1 cellular context compared by ENCODE assay signal in the genomic region with DNA sequence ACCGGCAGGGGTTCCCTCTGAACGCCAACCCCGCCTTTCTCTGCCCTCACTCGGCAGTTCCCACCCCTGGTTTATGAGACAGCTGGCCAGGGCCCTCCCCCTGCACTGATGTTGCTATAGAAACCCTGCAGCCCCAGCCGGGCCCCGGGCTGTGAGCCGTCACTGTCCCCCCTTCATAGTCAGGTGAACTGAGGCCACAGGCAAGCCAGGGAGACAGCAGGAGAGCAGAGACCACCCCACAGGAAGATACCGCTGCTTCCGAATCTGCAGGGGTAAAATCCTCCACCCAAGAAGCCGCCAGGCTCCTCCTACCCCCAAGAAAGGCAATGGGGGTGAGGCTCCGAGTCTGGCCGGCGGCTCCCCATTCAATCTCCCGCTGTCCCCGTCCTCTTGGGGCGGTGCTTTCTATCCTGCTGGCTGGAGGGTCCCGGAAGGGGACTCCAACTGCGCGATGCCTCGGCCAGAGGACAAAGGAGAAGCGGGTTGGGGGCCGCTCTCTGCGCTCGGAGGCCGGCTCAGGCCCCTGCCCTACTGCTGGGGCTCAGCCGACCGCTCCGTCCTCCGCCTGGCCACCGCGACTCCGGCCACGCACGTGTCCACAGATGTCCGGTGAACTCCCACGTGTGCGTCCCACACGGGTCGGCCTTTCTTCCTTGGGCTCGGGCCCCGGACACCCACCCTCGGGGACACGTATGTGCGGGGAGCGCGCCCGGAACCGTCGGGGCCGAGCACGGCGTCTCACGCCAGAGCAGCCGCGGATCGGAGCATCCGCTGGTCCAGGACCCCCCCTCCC.
TF ChIP-seq lines count a peak whose summit lies in the region.

No MANE protein-coding gene starts in this region.

TF ChIP-seq in IMR-90, 13 proteins besides CTCF, POLR2A, EP300 and RAD21:
- peak; percentile 94; the same call in 1 of the 2 replicates for TF ChIP-seq MXI1 (IDR thresholded peaks at IDR 0.05; ENCODE audit: borderline replicate concordance, low read depth, low read length)
- peak; percentile 82 for TF ChIP-seq MAZ (IDR thresholded peaks at IDR 0.05; ENCODE audit: borderline replicate concordance, low read depth, low read length)
- TF ChIP-seq RFX5 (IDR thresholded peaks at IDR 0.05; ENCODE audit: low read depth, low read length): no peak
- TF ChIP-seq, protein P1, sequence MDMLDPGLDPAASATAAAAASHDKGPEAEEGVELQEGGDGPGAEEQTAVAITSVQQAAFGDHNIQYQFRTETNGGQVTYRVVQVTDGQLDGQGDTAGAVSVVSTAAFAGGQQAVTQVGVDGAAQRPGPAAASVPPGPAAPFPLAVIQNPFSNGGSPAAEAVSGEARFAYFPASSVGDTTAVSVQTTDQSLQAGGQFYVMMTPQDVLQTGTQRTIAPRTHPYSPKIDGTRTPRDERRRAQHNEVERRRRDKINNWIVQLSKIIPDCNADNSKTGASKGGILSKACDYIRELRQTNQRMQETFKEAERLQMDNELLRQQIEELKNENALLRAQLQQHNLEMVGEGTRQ (IDR thresholded peaks at IDR 0.05; ENCODE audit: low read depth, low read length): peak; percentile 41; the same call in 1 of the 2 replicates
TF ChIP-seq in IMR-90: peak in this region for 3.
